In genomic region chr20:34871320-34871926, GRCh38 we compare ENCODE assay signal across 9 cellular contexts. TPM values are rescaled to one million over a fixed set of nuclear protein-coding genes. Genes with fewer than 3 reads are reported as not detected.
DNase-seq lines count a peak whose midpoint lies in the region; ATAC-seq and TF ChIP-seq lines count a peak whose summit lies in the region.
"Had no signal": no experiment of that assay in that cellular context is flagged by ENCODE, and none has a peak within 500 bp of the region (broad histone marks: within the 10 kb centered on the region; RNA-seq: fewer than 3 reads in every experiment).

No MANE protein-coding gene starts in this region.

- peak overlapping the region; percentile 83 for H3K4me3 Mint-ChIP-seq in CD8-positive, alpha-beta T cell
- peak overlapping the region; percentile 6 for H3K4me3 Mint-ChIP-seq in endothelial cell (ENCODE audit: unreplicated experiment)

- H3K9me3 Mint-ChIP-seq in CD8-positive, alpha-beta T cell = no peaks in the 10 kb centered on the region
- no peaks in the 10 kb centered on the region for H3K9me3 Mint-ChIP-seq in endothelial cell (ENCODE audit: unreplicated experiment)

- POLR2A ChIA-PET in CD8-positive, alpha-beta T cell (lab: Charles Lee) = no interaction called here

- H3K27ac ChIP-seq in CD8-positive, alpha-beta T cell (ENCODE audit: low read depth, low read length) = no peak overlapping the region
- H3K27ac ChIP-seq in thyroid gland = no peak overlapping the region

- peak overlapping the region; percentile 67 for H3K27ac Mint-ChIP-seq in CD8-positive, alpha-beta T cell
- H3K27ac Mint-ChIP-seq in endothelial cell (ENCODE audit: unreplicated experiment) = no peak overlapping the region

- no peak for TF ChIP-seq CTCF in CD8-positive, alpha-beta T cell (IDR thresholded peaks at IDR 0.05)
- TF ChIP-seq CTCF in endothelial cell (IDR thresholded peaks at IDR 0.05; ENCODE audit: unreplicated experiment) (no peak), thyroid gland (IDR thresholded peaks at IDR 0.05) (no peak)

- H3K36me3 Mint-ChIP-seq in CD8-positive, alpha-beta T cell = peaks cover 6% of the 10 kb centered on the region
- peaks cover 9% of the 10 kb centered on the region for H3K36me3 Mint-ChIP-seq in endothelial cell (ENCODE audit: low read depth, unreplicated experiment)

- ATAC-seq in CD8-positive, alpha-beta T cell = no peak
- ATAC-seq in HG02973 (IDR thresholded peaks at IDR 0.05; ENCODE audit: unreplicated experiment) = no peak
- ATAC-seq in GM18870 (IDR thresholded peaks at IDR 0.05; ENCODE audit: unreplicated experiment) = no peak

- H3K9me3 ChIP-seq in CD8-positive, alpha-beta T cell (ENCODE audit: low read length) = no peaks in the 10 kb centered on the region
- H3K9me3 ChIP-seq in NT2/D1 (ENCODE audit: insufficient read depth, low read length) (no peaks in the 10 kb centered on the region), thyroid gland (no peaks in the 10 kb centered on the region)

- 96% methylated on average over 7 of the region's 7 CpGs for WGBS in thyroid gland, 2 donors

- no peak for TF ChIP-seq POLR2A in thyroid gland (IDR thresholded peaks at IDR 0.05)

- intact Hi-C loops in CD8-positive, alpha-beta T cell (cut with DNase I, micrococcal nuclease) = loop anchor here in 1 of 2 experiments (10.0 kb wide), 1 partner anchor 357 kb away; the partner anchor contains the start of gene DYNLRB1
- intact Hi-C loops in thyroid gland (cut with DNase I) = loop anchor here (5.0 to 10.0 kb wide), 2 partner anchors 86 to 223 kb away; partner anchors contain the start of genes GSS, MYH7B and TRPC4AP

- peaks cover 42% of the 10 kb centered on the region for H3K4me1 ChIP-seq in CD8-positive, alpha-beta T cell (ENCODE audit: insufficient read depth, low read length)
- H3K4me1 ChIP-seq in NT2/D1 (ENCODE audit: insufficient read depth, insufficient read length) (peaks cover 4% of the 10 kb centered on the region), thyroid gland (peaks cover 14 to 20% of the 10 kb centered on the region in 2 donors)

- peak overlapping the region; percentile 83 for H3K9ac ChIP-seq in NT2/D1 (ENCODE audit: insufficient read length, low read depth)

- no peak overlapping the region for H3K4me3 ChIP-seq in CD8-positive, alpha-beta T cell (ENCODE audit: low read depth, low read length)
- H3K4me3 ChIP-seq in NT2/D1 (ENCODE audit: insufficient read length, low read depth) = peak overlapping the region; percentile 90
- H3K4me3 ChIP-seq in thyroid gland (replicated peaks in 1 of 3) = no peak overlapping the region

- peaks cover 68% of the 10 kb centered on the region for H3K4me1 Mint-ChIP-seq in CD8-positive, alpha-beta T cell (ENCODE audit: low read depth)
- H3K4me1 Mint-ChIP-seq in endothelial cell (ENCODE audit: unreplicated experiment) = peaks cover 28% of the 10 kb centered on the region

- no peaks in the 10 kb centered on the region for H3K27me3 Mint-ChIP-seq in CD8-positive, alpha-beta T cell (ENCODE audit: low read depth)
- peaks cover 8% of the 10 kb centered on the region for H3K27me3 Mint-ChIP-seq in endothelial cell (ENCODE audit: unreplicated experiment)

- no peaks in the 10 kb centered on the region for H3K36me3 ChIP-seq in CD8-positive, alpha-beta T cell (ENCODE audit: insufficient read depth, low read length)
- H3K36me3 ChIP-seq in NT2/D1 (ENCODE audit: insufficient read depth, insufficient read length, low read length) (peaks cover 5% of the 10 kb centered on the region), thyroid gland (no peaks in the 10 kb centered on the region)

- DNase-seq in CD8-positive, alpha-beta T cell = no peak
- DNase-seq in NT2/D1 (ENCODE audit: low read depth, low spot score) (no peak), endothelial cell (ENCODE audit: low spot score) (no peak), occipital lobe (lab: John Stamatoyannopoulos, UW) (peak; percentile 37), thyroid gland (no peak), HK-2 (ENCODE audit: unreplicated experiment) (no peak)
- DNase-seq: dermis blood vessel endothelial cell had no signal

- H3K27me3 ChIP-seq in CD8-positive, alpha-beta T cell (ENCODE audit: insufficient read depth, low read length) = no peaks in the 10 kb centered on the region
- peaks cover 25% of the 10 kb centered on the region for H3K27me3 ChIP-seq in NT2/D1 (ENCODE audit: insufficient read depth, insufficient read length)
- H3K27me3 ChIP-seq in thyroid gland = no peaks in the 10 kb centered on the region

- CTCF ChIA-PET in CD8-positive, alpha-beta T cell (lab: Charles Lee) = interaction anchor here (1.3 to 2.1 kb wide), 2 partner anchors 9 to 225 kb away, joined by 4 to 8 read pairs; no protein-coding TSS in a partner anchor

RNA-seq across cellular contexts. Expression of gene GGT7, which starts 1.2 kb away (rescaled TPM):
- 10 to 100 TPM; 26.3 to 26.4 TPM for total RNA-seq in CD8-positive, alpha-beta T cell
- total RNA-seq in endothelial cell (ENCODE audit: unreplicated experiment) (20.3 TPM), occipital lobe (19.0 TPM), thyroid gland (10 to 100 TPM; 24.1 to 41.1 (median 37.6) TPM)

RNA-seq across cellular contexts. Expression of gene ACSS2, which starts 5.0 kb away (rescaled TPM):
- 10 to 100 TPM in 1 of 2 experiments, 1 to 10 TPM in 1; 6.5 to 12.7 TPM for total RNA-seq in CD8-positive, alpha-beta T cell
- 53.2 TPM for total RNA-seq in endothelial cell (ENCODE audit: unreplicated experiment)
- 29.0 TPM for total RNA-seq in occipital lobe
- total RNA-seq in thyroid gland = 10 to 100 TPM; 48.5 to 89.6 (median 68.1) TPM

RNA-seq across cellular contexts. Expression of gene NCOA6, which starts 46.0 kb away (rescaled TPM):
- total RNA-seq in CD8-positive, alpha-beta T cell = 10 to 100 TPM; 13.0 to 13.5 TPM
- total RNA-seq in endothelial cell (ENCODE audit: unreplicated experiment) (22.0 TPM), occipital lobe (60.8 TPM), thyroid gland (10 to 100 TPM; 26.5 to 33.8 (median 32.3) TPM)
